In genomic region chr21:25733859-25734653, GRCh38 we compare ENCODE assay signal across 1 cellular context.
TF ChIP-seq lines count a peak whose summit lies in the region.

No MANE protein-coding gene starts in this region.

TF ChIP-seq in K562, 482 proteins besides CTCF, POLR2A, EP300 and RAD21 (continued from another document):
- TF ChIP-seq TFE3 (CRISPR knock-in tag; IDR thresholded peaks at IDR 0.05), result no peak
- TF ChIP-seq THAP7 (CRISPR knock-in tag; IDR thresholded peaks at IDR 0.05), result no peak
- no peak for TF ChIP-seq RBM17 (IDR thresholded peaks at IDR 0.05; ENCODE audit: borderline replicate concordance, low read depth, low read length)
- TF ChIP-seq HDAC1 (IDR thresholded peaks at IDR 0.05), result 0 out of 4 replicates have a peak, but pooled peaks of 1 of the 2 experiments have one; percentile 22
- no peak; the same call in 1 of the 2 replicates for TF ChIP-seq HMGXB4 (CRISPR knock-in tag; IDR thresholded peaks at IDR 0.05)
- TF ChIP-seq ZNF134 (CRISPR knock-in tag; conservative IDR thresholded peaks at IDR 0.05), result no peak
- no peak for TF ChIP-seq ZNF407 (IDR thresholded peaks at IDR 0.05; ENCODE audit: low read depth)
- no peak for TF ChIP-seq ZNF445 (CRISPR knock-in tag; IDR thresholded peaks at IDR 0.05; ENCODE audit: low read depth)
- no peak for TF ChIP-seq MEF2D (tag; conservative IDR thresholded peaks at IDR 0.05; ENCODE audit: low read depth)
- no peak for TF ChIP-seq GMEB1 (CRISPR knock-in tag; IDR thresholded peaks at IDR 0.05)
- TF ChIP-seq SNRNP70 (optimal IDR thresholded peaks at IDR 0.05; ENCODE audit: low read depth, low read length), result no peak
TF ChIP-seq in K562: peak in this region for 32.
